ENCODE assay signal across 20 cellular contexts in the genomic region with DNA sequence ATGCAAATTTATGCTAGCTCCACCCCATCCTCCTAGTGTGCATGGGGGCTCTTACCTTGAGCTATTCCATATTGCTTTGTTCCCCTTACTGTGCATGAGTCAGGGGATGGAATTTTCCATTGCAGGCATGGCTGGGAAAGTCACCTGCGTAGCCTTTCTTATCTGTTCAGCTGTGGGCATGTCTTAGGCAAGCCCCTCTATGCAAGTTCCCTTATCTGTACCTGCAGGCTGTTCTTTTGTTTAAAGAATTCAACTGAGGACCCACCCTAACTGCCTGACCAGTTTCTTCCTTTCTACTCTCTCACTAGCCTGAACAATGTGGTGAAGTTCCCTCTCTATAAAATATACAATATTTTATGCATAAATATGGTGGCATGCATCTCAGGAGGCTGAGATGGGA. TPM values are rescaled to one million over a fixed set of nuclear protein-coding genes. Genes with fewer than 3 reads are reported as not detected.
DNase-seq lines count a peak whose midpoint lies in the region; ATAC-seq, FAIRE-seq and TF ChIP-seq lines count a peak whose summit lies in the region.
"Had no signal": no experiment of that assay in that cellular context is flagged by ENCODE, and none has a peak within 500 bp of the region (broad histone marks: within the 10 kb centered on the region; RNA-seq: fewer than 3 reads in every experiment).

No MANE protein-coding gene starts in this region.

- no peaks in the 10 kb centered on the region for H3K27me3 ChIP-seq in K562 (ENCODE audit: control insufficient read depth in 2 of 2, insufficient read depth in 2 of 2, low read length in 2 of 2)
- no peaks in the 10 kb centered on the region for H3K27me3 ChIP-seq in mesendoderm (ENCODE audit: insufficient read depth, low read length, poor library complexity)
- no peaks in the 10 kb centered on the region for H3K27me3 ChIP-seq in pancreas
- no peaks in the 10 kb centered on the region for H3K27me3 ChIP-seq in left ventricle myocardium inferior (ENCODE audit: low read depth)

- TF ChIP-seq POLR2A in K562 (conservative IDR thresholded peaks at IDR 0.05): no peak

- peak overlapping the region; percentile 74; the same call in 1 of the 2 replicates for H2AFZ ChIP-seq in K562 (ENCODE audit: low read depth, low read length)
- H2AFZ ChIP-seq: GM23248 had no signal

- DNase-seq in LoVo (ENCODE audit: low spot score): peak; percentile 29
- peak; percentile 42 for DNase-seq in OCI-M1 (lab: John Stamatoyannopoulos, UW)
- peak in 2 of 4 experiments; percentile 30 to 69 for DNase-seq in K562 (ENCODE audit: extremely low read depth in 1 of 4, low spot score in 3 of 4)
- DNase-seq in mesendoderm: peak; percentile 69
- no peak for DNase-seq in hypothalamus (lab: John Stamatoyannopoulos, UW)
- no peak for DNase-seq in pancreas
- no peak for DNase-seq in left ventricle myocardium inferior
- DNase-seq: CD8-positive, alpha-beta T cell; DMS153; DND-41; GM23248; Kasumi-1; NCI-H2029; NCI-H446 treated with DMSO at 0.1 percent for 48 hours; NCI-H69; SK-N-SH; SW 1271 had no signal

- H3K27ac ChIP-seq in K562 (ENCODE audit: extremely low read depth, low read depth, low read length) (no peak overlapping the region), mesendoderm (ENCODE audit: low read depth, low read length) (no peak overlapping the region), pancreas (no peak overlapping the region), left ventricle myocardium inferior (replicated peaks) (no peak overlapping the region)
- H3K27ac ChIP-seq: C4-2B, GM23248 had no signal

- no peak overlapping the region for H3K23ac ChIP-seq in mesendoderm (ENCODE audit: low read length)

- 6% methylated on average over 1 of the region's 1 CpG for WGBS in K562 (ENCODE audit: insufficient coverage, low coverage, missing lambda C conversion rate)
- no CpG with 5 or more reads among the region's 1 CpG for WGBS in mesendoderm (ENCODE audit: extremely low coverage, insufficient coverage, low lambda C conversion rate)
- 62 to 70% methylated on average over 1 of the region's 1 CpG for WGBS in pancreas, 2 donors

- no peaks in the 10 kb centered on the region for H4K20me1 ChIP-seq in K562 (replicated peaks; ENCODE audit: control insufficient read depth, insufficient read depth, low read length)

- intact Hi-C loops in K562 (cut with micrococcal nuclease) (no loop called here), pancreas (cut with DNase I) (no loop called here), left ventricle myocardium inferior (cut with micrococcal nuclease) (no loop called here)

- no peak for TF ChIP-seq RAD21 in K562 (CRISPR knock-in tag; conservative IDR thresholded peaks at IDR 0.05 in 1 of 2, IDR thresholded peaks at IDR 0.05 in 1 of 2)

- no peak overlapping the region for H3K4ac ChIP-seq in mesendoderm (ENCODE audit: low read depth, low read length)

- FAIRE-seq in K562 (lab: Jason Lieb, UNC) (no peak), pancreas (lab: Jason Lieb, UNC) (no peak)
- FAIRE-seq: RCC 7860 had no signal

- CTCF ChIA-PET in K562 (lab: Yijun Ruan, JAX; ENCODE audit: low intra/inter-chr PET ratio): no interaction called here

- no peak overlapping the region for H3K9ac ChIP-seq in K562 (ENCODE audit: insufficient read depth in 1 of 2, low read depth in 2 of 2, low read length in 2 of 2)
- H3K9ac ChIP-seq in mesendoderm (ENCODE audit: low read length): no peak overlapping the region
- H3K9ac ChIP-seq: GM23248, SK-N-SH had no signal

- no peaks in the 10 kb centered on the region for H3K36me3 ChIP-seq in K562 (ENCODE audit: control insufficient read depth, insufficient read depth, low read length)
- no peaks in the 10 kb centered on the region for H3K36me3 ChIP-seq in mesendoderm (ENCODE audit: control insufficient read depth, insufficient read depth, low read length)
- H3K36me3 ChIP-seq in pancreas: no peaks in the 10 kb centered on the region
- H3K36me3 ChIP-seq in left ventricle myocardium inferior: no peaks in the 10 kb centered on the region

- H3K4me3 ChIP-seq in K562 (no peak overlapping the region), mesendoderm (ENCODE audit: low read length) (no peak overlapping the region), pancreas (no peak overlapping the region), left ventricle myocardium inferior (no peak overlapping the region)
- H3K4me3 ChIP-seq: GM23248 had no signal

- peak overlapping the region; percentile 20 for H3K18ac ChIP-seq in mesendoderm (ENCODE audit: low read length)

- peak; percentile 53 for TF ChIP-seq EP300 in K562 (IDR thresholded peaks at IDR 0.05; ENCODE audit: low read length)

- in situ Hi-C loops in K562 (cut with MboI): no loop called here

- no peak for TF ChIP-seq CTCF in K562 (IDR thresholded peaks at IDR 0.05 in 2 of 3, conservative IDR thresholded peaks at IDR 0.05 in 1 of 3; ENCODE audit: insufficient read depth in 2 of 3, low read depth in 1 of 3, low read length in 3 of 3)
- no peak for TF ChIP-seq CTCF in pancreas (IDR thresholded peaks at IDR 0.05)
- no peak for TF ChIP-seq CTCF in left ventricle myocardium inferior (IDR thresholded peaks at IDR 0.05; ENCODE audit: borderline replicate concordance)

- no peak overlapping the region for H2BK5ac ChIP-seq in mesendoderm (ENCODE audit: low read length)

- no peak overlapping the region for H3K56ac ChIP-seq in mesendoderm (ENCODE audit: low read length)

- H2BK120ac ChIP-seq in mesendoderm (ENCODE audit: low read depth, low read length): no peak overlapping the region

- H3K79me1 ChIP-seq in mesendoderm (ENCODE audit: low read length): no peaks in the 10 kb centered on the region

- peaks cover 0 to 6% of the 10 kb centered on the region in 2 experiments; a peak in 2 of 5 replicates for H3K4me1 ChIP-seq in K562 (replicated peaks in 1 of 2; ENCODE audit: control insufficient read depth in 2 of 2, insufficient read depth in 2 of 2, low read length in 2 of 2)
- H3K4me1 ChIP-seq in mesendoderm (ENCODE audit: control insufficient read depth, low read depth, low read length): no peaks in the 10 kb centered on the region
- no peaks in the 10 kb centered on the region for H3K4me1 ChIP-seq in pancreas
- no peaks in the 10 kb centered on the region for H3K4me1 ChIP-seq in left ventricle myocardium inferior

- H3K4me2 ChIP-seq in K562 (ENCODE audit: insufficient read depth, low read length) (peak overlapping the region; percentile 3; the same call in 1 of the 2 replicates), mesendoderm (ENCODE audit: low read length) (no peak overlapping the region)
- H3K4me2 ChIP-seq: SK-N-SH had no signal

- H3K9me1 ChIP-seq in K562 (ENCODE audit: control insufficient read depth, insufficient read depth, low read length): no peaks in the 10 kb centered on the region

- peaks cover 32% of the 10 kb centered on the region for H3K9me3 ChIP-seq in K562 (replicated peaks; ENCODE audit: control insufficient read depth, insufficient read depth, low read depth, low read length)
- H3K9me3 ChIP-seq in pancreas: no peaks in the 10 kb centered on the region
- H3K9me3 ChIP-seq in left ventricle myocardium inferior (replicated peaks): peaks cover 45% of the 10 kb centered on the region
- H3K9me3 ChIP-seq: SK-N-SH had no signal

- no peak overlapping the region for H4K5ac ChIP-seq in mesendoderm (ENCODE audit: low read length)

- no TSS peak for BruUV-seq in K562 (replicated peaks; lab: Mats Ljungman, UMichigan)

- no peak overlapping the region for H2AK5ac ChIP-seq in mesendoderm (ENCODE audit: low read length)

- no peak overlapping the region for H2BK15ac ChIP-seq in mesendoderm (replicated peaks; ENCODE audit: low read depth)

- H3K79me2 ChIP-seq in K562 (ENCODE audit: control insufficient read depth, insufficient read depth, low read length) (no peaks in the 10 kb centered on the region), mesendoderm (ENCODE audit: control insufficient read depth, insufficient read depth, low read length) (no peaks in the 10 kb centered on the region)

- POLR2A ChIA-PET in K562 (lab: Yijun Ruan, JAX): interaction anchor here (0.6 kb wide), 2 partner anchors 30 to 31 kb away, joined by 3 read pairs; no protein-coding TSS in a partner anchor

- ATAC-seq in K562 (peak; percentile 75), HG02588 (IDR thresholded peaks at IDR 0.05; ENCODE audit: unreplicated experiment) (no peak), pancreas (no peak)
- ATAC-seq: CD8-positive, alpha-beta T cell had no signal

- H4K8ac ChIP-seq in mesendoderm (ENCODE audit: low read depth, low read length): no peak overlapping the region

TF ChIP-seq in K562, 482 proteins besides CTCF, POLR2A, EP300 and RAD21 (continues in another document):
- peak; percentile 59; the same call in 1 of the 2 replicates for TF ChIP-seq ZEB2 (IDR thresholded peaks at IDR 0.05)
- no peak for TF ChIP-seq MBD2 (IDR thresholded peaks at IDR 0.05; ENCODE audit: borderline replicate concordance, low read depth)
- 0 out of 2 replicates have a peak, but pooled peaks have one; percentile 28 for TF ChIP-seq JUN (IDR thresholded peaks at IDR 0.05; ENCODE audit: borderline replicate concordance, low read depth, low read length)
- TF ChIP-seq JUN (CRISPR knock-in tag; IDR thresholded peaks at IDR 0.05; ENCODE audit: borderline replicate concordance): no peak
- peak; percentile 74 for TF ChIP-seq TCF3 (CRISPR knock-in tag; IDR thresholded peaks at IDR 0.05)
- TF ChIP-seq NFE2L1 (tag; IDR thresholded peaks at IDR 0.05; ENCODE audit: borderline replicate concordance, low read depth): no peak
- TF ChIP-seq ZNF165 (CRISPR knock-in tag; IDR thresholded peaks at IDR 0.05; ENCODE audit: borderline replicate concordance): no peak

RNA-seq across cellular contexts. Expression of a gene that starts 54.2 kb away (rescaled TPM):
- total RNA-seq in K562 (2011; cell fraction: chromatin; rRNA removed; ENCODE audit: low replicate concordance): 62.9 and 117 TPM in 2 replicates
- total RNA-seq in K562 (2011; cell fraction: nucleolus; rRNA removed): 32.5 and 35.9 TPM in 2 replicates
- total RNA-seq in K562 (2011; cell fraction: nucleoplasm; rRNA removed): 55.9 and 67.6 TPM in 2 replicates
- 43.8 and 57.6 TPM in 2 replicates for total RNA-seq in K562 (2014; rRNA removed)
- total RNA-seq in K562 (2014; rRNA removed; fragmentation: Illumina TruSeq; extraction: Trizol): 51.0 and 51.8 TPM in 2 replicates
- total RNA-seq in K562 (2015; rRNA removed; fragmentation: Illumina TruSeq; extraction: Trizol): 45.8 and 48.0 TPM in 2 replicates
- 65.8 and 66.8 TPM in 2 replicates for total RNA-seq in K562 (2021)
- polyA plus RNA-seq in K562 (2011; rRNA removed): 121 and 122 TPM in 2 replicates
- polyA plus RNA-seq in K562 (2011; cell fraction: cytosol; rRNA removed): 47.5 and 73.0 TPM in 2 replicates
- 257 and 276 TPM in 2 replicates for polyA plus RNA-seq in K562 (2011; cell fraction: nucleus; rRNA removed)
- 30.0 and 43.1 TPM in 2 replicates for polyA plus RNA-seq in K562 (2012)
- 69.3 and 80.4 TPM in 2 replicates for polyA plus RNA-seq in K562 (2014; fragmentation: Illumina TruSeq; extraction: Trizol)
- 10 to 100 TPM; 28.5 to 41.4 TPM for polyA plus RNA-seq in K562 (2014; fragmentation: Nextera tagmentation; extraction: Ambion mirVana)
- polyA plus RNA-seq in K562 (2014; rRNA removed): 87.4 and 88.8 TPM in 2 replicates
- 54.5 and 61.8 TPM in 2 replicates for polyA minus RNA-seq in K562 (2011; rRNA and poly(A)+ RNA removed)
- 41.7 and 43.2 TPM in 2 replicates for polyA minus RNA-seq in K562 (2011; cell fraction: cytosol; rRNA and poly(A)+ RNA removed)
- polyA minus RNA-seq in K562 (2011; cell fraction: nucleus; rRNA and poly(A)+ RNA removed): 32.2 and 47.1 TPM in 2 replicates
- 72.4 TPM for polyA plus RNA-seq in mesendoderm (2013, experiment 1 of 2)
- polyA plus RNA-seq in mesendoderm (2013, experiment 2 of 2): 70.6 TPM
- total RNA-seq in pancreas: 1 to 10 TPM in 2 of 6 donors, under 1 TPM in 4; 0.28 to 2.5 (median 0.82) TPM
- under 1 TPM; 0.19 to 0.34 TPM for polyA plus RNA-seq in pancreas
- 0.96 TPM for total RNA-seq in left ventricle myocardium inferior

Comparison
In these comparisons a context has a peak if more than half of its experiments do, and no peak if none do; other contexts are left out.
1. DNase-seq: peak in LoVo (single experiment), OCI-M1 (single experiment) and mesendoderm (single experiment); none in hypothalamus (0 of 51), pancreas (0 of 6) and left ventricle myocardium inferior (single experiment).
2. RNA of a gene that starts 54.2 kb away (total RNA-seq): 32.5 to 117 TPM in K562; 0.96 TPM in left ventricle myocardium inferior (single experiment) and 0.28 to 2.5 TPM in pancreas; every median in the first group is over 4 times any median in the second.